Comparison of ENCODE assay signal across 10 cellular contexts in the genomic region with DNA sequence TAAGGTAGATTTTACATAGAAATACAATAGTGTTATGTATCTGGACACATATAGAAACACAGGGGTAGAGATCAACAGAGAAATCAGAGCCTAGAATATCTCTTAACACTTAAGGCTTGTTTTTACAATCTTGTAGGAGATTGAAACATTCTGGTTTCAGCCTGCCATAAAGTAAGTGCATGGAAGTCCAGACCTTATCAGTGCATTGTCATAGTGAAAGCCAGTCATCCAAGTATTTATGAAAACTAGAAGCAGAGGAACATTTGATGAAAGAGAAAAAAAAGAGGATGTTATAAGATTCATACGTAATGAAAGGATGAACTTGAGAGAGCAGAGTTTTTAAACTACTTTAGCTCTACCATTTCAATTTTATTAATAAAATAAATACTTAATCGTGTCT.
"Had no signal": no experiment of that assay in that cellular context is flagged by ENCODE, and none has a peak within 500 bp of the region (broad histone marks: within the 10 kb centered on the region; RNA-seq: fewer than 3 reads in every experiment).

No MANE protein-coding gene starts in this region.

- H2AFZ ChIP-seq: GM23248 had no signal

- H3K27ac ChIP-seq: GM23248 had no signal

- H3K9ac ChIP-seq: GM23248 had no signal

- ATAC-seq: HCT116 had no signal

- H3K4me1 ChIP-seq: HAP-1 had no signal

- H3K27ac Mint-ChIP-seq: H9, HFFc6 had no signal

- H3K36me3 ChIP-seq: HAP-1 had no signal

- H3K9me3 ChIP-seq: HAP-1 had no signal

- H3K4me3 ChIP-seq: GM23248, HAP-1 had no signal

- FAIRE-seq: H1, H54 had no signal

- H3K4me3 Mint-ChIP-seq: H9, HFFc6 had no signal

- DNase-seq: GM23248, GOT3, H7, H9, HCEC 1CT, HFFc6 had no signal
